12 cellular contexts compared by ENCODE assay signal in genomic region chr10:62084434-62084833, GRCh38.
DNase-seq lines count a peak whose midpoint lies in the region; ATAC-seq, FAIRE-seq and TF ChIP-seq lines count a peak whose summit lies in the region.
"Had no signal": no experiment of that assay in that cellular context is flagged by ENCODE, and none has a peak within 500 bp of the region (broad histone marks: within the 10 kb centered on the region; RNA-seq: fewer than 3 reads in every experiment).

No MANE protein-coding gene starts in this region.

- H3K9ac ChIP-seq in HepG2 (ENCODE audit: insufficient read depth, low read depth, low read length) (no peak overlapping the region), colonic mucosa (ENCODE audit: low read depth in 2 of 2, low read length in 2 of 2) (no peak overlapping the region)

- intact Hi-C loops in HepG2 (cut with micrococcal nuclease; ENCODE audit: unreplicated experiment) (no loop called here), right lobe of liver (cut with DNase I) (no loop called here), colonic mucosa (cut with DNase I) (no loop called here), adrenal gland (cut with DNase I) (no loop called here)

- no peaks in the 10 kb centered on the region for H3K9me3 Mint-ChIP-seq in nephron
- H3K9me3 Mint-ChIP-seq: CD8-positive, alpha-beta T cell had no signal

- CTCF ChIA-PET in HepG2 (lab: Yijun Ruan, JAX; ENCODE audit: low intra/inter-chr PET ratio, low total read pairs), result no interaction called here

- no peaks in the 10 kb centered on the region for H4K20me1 ChIP-seq in HepG2 (ENCODE audit: insufficient read depth, low read length)

- H3K27me3 Mint-ChIP-seq in nephron (ENCODE audit: low read depth), result no peaks in the 10 kb centered on the region

- TF ChIP-seq CTCF in HepG2 (CRISPR knock-in tag; IDR thresholded peaks at IDR 0.05) (no peak), right lobe of liver (IDR thresholded peaks at IDR 0.05) (no peak), colonic mucosa (IDR thresholded peaks at IDR 0.05) (no peak), nephron (IDR thresholded peaks at IDR 0.05; ENCODE audit: unreplicated experiment in 3 of 3) (no peak), adrenal gland (IDR thresholded peaks at IDR 0.05) (no peak)

- peaks cover 49% of the 10 kb centered on the region for H3K4me1 ChIP-seq in HepG2 (ENCODE audit: insufficient read depth, low read length)
- H3K4me1 ChIP-seq in right lobe of liver, result peaks cover 0 to 29% (median 0%) of the 10 kb centered on the region in 4 donors
- H3K4me1 ChIP-seq in colonic mucosa, result peaks cover 11% of the 10 kb centered on the region
- peaks cover 20 to 49% of the 10 kb centered on the region in 2 donors for H3K4me1 ChIP-seq in adrenal gland (replicated peaks in 1 of 2)

- peak overlapping the region; percentile 86 to 93 (median 92) for H3K27ac Mint-ChIP-seq in nephron
- H3K27ac Mint-ChIP-seq: CD8-positive, alpha-beta T cell had no signal

- no peak overlapping the region for H3K4me3 ChIP-seq in HepG2 (replicated peaks in 1 of 3; ENCODE audit: insufficient read depth in 1 of 3, low read depth in 2 of 3, low read length in 3 of 3)
- no peak overlapping the region for H3K4me3 ChIP-seq in right lobe of liver
- H3K4me3 ChIP-seq in colonic mucosa, result no peak overlapping the region
- no peak overlapping the region for H3K4me3 ChIP-seq in adrenal gland

- DNase-seq in HepG2 (ENCODE audit: low spot score) (no peak), right lobe of liver (no peak), colonic mucosa (no peak), adrenal gland (no peak), NCI-H446 (lab: John Stamatoyannopoulos, UW) (no peak), NCI-H1417 treated with DMSO at 0.1 percent for 48 hours (lab: John Stamatoyannopoulos, UW) (no peak)
- DNase-seq in central memory CD4-positive, alpha-beta T cell, result no peak
- DNase-seq: CD8-positive, alpha-beta T cell; SHP77 treated with DMSO at 0.1 percent for 48 hours; stimulated activated naive CD4-positive, alpha-beta T cell treated with Interleukin-2 at 50 U/mL for 16 hours had no signal

- WGBS in HepG2 (ENCODE audit: low lambda C conversion rate), result 99% methylated on average over 2 of the region's 2 CpGs
- 9% methylated on average over 2 of the region's 2 CpGs for WGBS in right lobe of liver (ENCODE audit: insufficient coverage, low coverage, low lambda C conversion rate, missing lambda C conversion rate)
- WGBS in adrenal gland, 4 donors, result 57 to 69% (median 67%) methylated on average over 2 of the region's 2 CpGs

- H3K9me3 ChIP-seq in HepG2 (ENCODE audit: low read length) (no peaks in the 10 kb centered on the region), right lobe of liver (no peaks in the 10 kb centered on the region), colonic mucosa (no peaks in the 10 kb centered on the region), adrenal gland (replicated peaks in 1 of 3) (no peaks in the 10 kb centered on the region)

- FAIRE-seq in HepG2 (lab: Jason Lieb, UNC), result no peak
- FAIRE-seq: HTR-8/SVneo had no signal

- in situ Hi-C loops in HepG2 (cut with HindIII; ENCODE audit: extremely low pct_ligation_motif_present, low pct_unique_long_range_greater_than_20kb), result no loop called here

- H3K79me2 ChIP-seq in HepG2 (ENCODE audit: insufficient read depth, low read length), result peaks cover 29% of the 10 kb centered on the region

- H3K27ac ChIP-seq in HepG2 (ENCODE audit: extremely low read length, insufficient read depth, low read length) (peak overlapping the region; percentile 74), right lobe of liver (no peak overlapping the region), colonic mucosa (peak overlapping the region; percentile 10), adrenal gland (peak overlapping the region in 2 of 5 donors; percentile 67 to 82)

- TF ChIP-seq POLR2A in HepG2 (IDR thresholded peaks at IDR 0.05; ENCODE audit: insufficient read depth in 1 of 2, low read depth in 2 of 2, low read length in 2 of 2) (no peak), right lobe of liver (IDR thresholded peaks at IDR 0.05) (no peak), adrenal gland (IDR thresholded peaks at IDR 0.05) (no peak)

- no peak for ATAC-seq in HepG2
- no peak for ATAC-seq in right lobe of liver
- ATAC-seq: CD8-positive, alpha-beta T cell had no signal

- H3K36me3 Mint-ChIP-seq in nephron (ENCODE audit: low read depth), result peaks cover 54% of the 10 kb centered on the region

- H3K36me3 ChIP-seq in HepG2 (replicated peaks in 1 of 2; ENCODE audit: control insufficient read depth in 1 of 2, insufficient read depth in 2 of 2, low read length in 2 of 2), result peaks cover 24 to 54% of the 10 kb centered on the region in 2 experiments
- H3K36me3 ChIP-seq in right lobe of liver, result peaks cover 0 to 7% (median under 1%) of the 10 kb centered on the region in 4 donors
- H3K36me3 ChIP-seq in colonic mucosa, result peaks cover 6% of the 10 kb centered on the region
- peaks cover 0 to 26% of the 10 kb centered on the region in 2 donors for H3K36me3 ChIP-seq in adrenal gland (replicated peaks in 1 of 2)

- POLR2A ChIA-PET in HepG2 (lab: Yijun Ruan, JAX), result no interaction called here

- BruUV-seq in HepG2 (replicated peaks; lab: Mats Ljungman, UMichigan), result no TSS peak

- TF ChIP-seq EP300 in HepG2 (IDR thresholded peaks at IDR 0.05; ENCODE audit: low read depth in 2 of 2, low read length in 2 of 2) (no peak), HepG2 (CRISPR knock-in tag; IDR thresholded peaks at IDR 0.05; ENCODE audit: borderline replicate concordance) (no peak)

- peak overlapping the region in 1 of 3 experiments; percentile 49 for H3K4me3 Mint-ChIP-seq in nephron
- H3K4me3 Mint-ChIP-seq: CD8-positive, alpha-beta T cell had no signal

- no peaks in the 10 kb centered on the region for H3K27me3 ChIP-seq in HepG2 (ENCODE audit: control insufficient read depth in 1 of 2, insufficient read depth in 2 of 2, low read length in 2 of 2)
- no peaks in the 10 kb centered on the region for H3K27me3 ChIP-seq in right lobe of liver
- H3K27me3 ChIP-seq in colonic mucosa, result no peaks in the 10 kb centered on the region
- no peaks in the 10 kb centered on the region for H3K27me3 ChIP-seq in adrenal gland

- H3K4me1 Mint-ChIP-seq in nephron, result peaks cover 62% of the 10 kb centered on the region

- no peak overlapping the region for H2AFZ ChIP-seq in HepG2 (ENCODE audit: low read length)

- TF ChIP-seq RAD21 in HepG2 (CRISPR knock-in tag; IDR thresholded peaks at IDR 0.05), result no peak

- H3K4me2 ChIP-seq in HepG2 (ENCODE audit: low read depth, low read length), result no peak overlapping the region

TF ChIP-seq in HepG2, 621 proteins besides CTCF, POLR2A, EP300 and RAD21:
- TF ChIP-seq KDM1A (CRISPR knock-in tag; IDR thresholded peaks at IDR 0.05), result no peak
- no peak for TF ChIP-seq GTF3A (CRISPR knock-in tag; conservative IDR thresholded peaks at IDR 0.05)
- no peak for TF ChIP-seq SUZ12 (IDR thresholded peaks at IDR 0.05; ENCODE audit: low read depth, low read length)
- no peak for TF ChIP-seq ZNF33A (CRISPR knock-in tag; IDR thresholded peaks at IDR 0.05; ENCODE audit: borderline replicate concordance)
- no peak for TF ChIP-seq RORA (CRISPR knock-in tag; IDR thresholded peaks at IDR 0.05)
- TF ChIP-seq ZNF740 (CRISPR knock-in tag; IDR thresholded peaks at IDR 0.05), result no peak
- TF ChIP-seq ADNP (CRISPR knock-in tag; IDR thresholded peaks at IDR 0.05), result no peak
- TF ChIP-seq MYC (CRISPR knock-in tag; IDR thresholded peaks at IDR 0.05; ENCODE audit: borderline replicate concordance), result no peak
- TF ChIP-seq ZZZ3 (CRISPR knock-in tag; IDR thresholded peaks at IDR 0.05; ENCODE audit: borderline replicate concordance), result no peak
- TF ChIP-seq ZNF441 (CRISPR knock-in tag; IDR thresholded peaks at IDR 0.05; ENCODE audit: borderline replicate concordance), result no peak
- no peak for TF ChIP-seq JARID2 (CRISPR knock-in tag; IDR thresholded peaks at IDR 0.05; ENCODE audit: insufficient replicate concordance)
- TF ChIP-seq TEAD3 (CRISPR knock-in tag; optimal IDR thresholded peaks at IDR 0.05; ENCODE audit: borderline replicate concordance), result no peak
- TF ChIP-seq ZNF510 (CRISPR knock-in tag; IDR thresholded peaks at IDR 0.05; ENCODE audit: low read depth), result no peak
- TF ChIP-seq ZNF670 (CRISPR knock-in tag; IDR thresholded peaks at IDR 0.05; ENCODE audit: borderline replicate concordance), result no peak
- no peak for TF ChIP-seq SRSF9 (IDR thresholded peaks at IDR 0.05; ENCODE audit: borderline replicate concordance, insufficient read depth, low read depth, low read length, poor library complexity, severe bottlenecking)
- no peak for TF ChIP-seq ZNF577 (CRISPR knock-in tag; IDR thresholded peaks at IDR 0.05; ENCODE audit: borderline replicate concordance, low read depth)
- TF ChIP-seq HNF1B (CRISPR knock-in tag; IDR thresholded peaks at IDR 0.05), result no peak
- TF ChIP-seq FIP1L1 (IDR thresholded peaks at IDR 0.05; ENCODE audit: borderline replicate concordance, insufficient read depth, low read depth, low read length), result no peak

Comparison
In these comparisons a context has a peak if more than half of its experiments do, and no peak if none do; other contexts are left out.
1. H3K27ac ChIP-seq: peak in HepG2 (single experiment) and colonic mucosa (single experiment); none in right lobe of liver (0 of 3).